In genomic region chrX:10633722-10634121, GRCh38 we compare ENCODE assay signal across 10 cellular contexts. TPM values are rescaled to one million over a fixed set of nuclear protein-coding genes. Genes with fewer than 3 reads are reported as not detected.
A peak's percentile ranks its signal among the peaks of the same experiment; 100 is the strongest.
DNase-seq lines count a peak whose midpoint lies in the region; ATAC-seq and TF ChIP-seq lines count a peak whose summit lies in the region.
"Had no signal": no experiment of that assay in that cellular context is flagged by ENCODE, and none has a peak within 500 bp of the region (broad histone marks: within the 10 kb centered on the region; RNA-seq: fewer than 3 reads in every experiment).

No MANE protein-coding gene starts in this region.

- peak; percentile 68 for DNase-seq in GOT3 (lab: John Stamatoyannopoulos, UW)
- DNase-seq in NCI-H748 treated with DMSO at 0.1 percent for 48 hours (lab: John Stamatoyannopoulos, UW): peak; percentile 6
- peak; percentile 74 for DNase-seq in fibroblast of gingiva (ENCODE audit: low read depth)
- peak in 1 of 2 donors; percentile 33 for DNase-seq in trophoblast cell
- DNase-seq in naive thymus-derived CD8-positive, alpha-beta T cell: no peak
- DNase-seq in erythroblast (lab: John Stamatoyannopoulos, UW): no peak
- DNase-seq: effector memory CD4-positive, alpha-beta T cell had no signal

- peak overlapping the region; percentile 28 for H4K8ac ChIP-seq in trophoblast cell (ENCODE audit: low read depth, low read length)

- H3K9me3 ChIP-seq in trophoblast cell (ENCODE audit: insufficient read depth, low read depth, low read length): no peaks in the 10 kb centered on the region

- no CpG with 5 or more reads among the region's 2 CpGs for WGBS in trophoblast cell (ENCODE audit: extremely low coverage, insufficient coverage, insufficient read length)

- H3K79me2 ChIP-seq in trophoblast cell (ENCODE audit: control insufficient read depth, insufficient read depth, low read length, poor library complexity): no peaks in the 10 kb centered on the region

- H3K4ac ChIP-seq in trophoblast cell (ENCODE audit: low read depth, low read length): no peak overlapping the region

- H3K27me3 Mint-ChIP-seq in naive thymus-derived CD8-positive, alpha-beta T cell: peaks cover 5 to 14% (median 8%) of the 10 kb centered on the region in 5 donors

- no peak overlapping the region for H4K12ac ChIP-seq in trophoblast cell (ENCODE audit: low read depth, low read length)

- H3K9ac ChIP-seq in trophoblast cell (ENCODE audit: low read length): no peak overlapping the region

- H3K36me3 Mint-ChIP-seq in naive thymus-derived CD8-positive, alpha-beta T cell: no peaks in the 10 kb centered on the region

- no peaks in the 10 kb centered on the region for H3K4me1 Mint-ChIP-seq in naive thymus-derived CD8-positive, alpha-beta T cell

- peak overlapping the region; percentile 63 for H2BK5ac ChIP-seq in trophoblast cell (ENCODE audit: low read depth, low read length, poor library complexity)

- no peak overlapping the region for H3K4me2 ChIP-seq in trophoblast cell (ENCODE audit: low read length)

- no peak overlapping the region for H3K23ac ChIP-seq in trophoblast cell (ENCODE audit: low read length)

- no peak overlapping the region for H2BK12ac ChIP-seq in trophoblast cell (ENCODE audit: low read length)

- H2AK5ac ChIP-seq in trophoblast cell (ENCODE audit: low read length): no peak overlapping the region

- H3K9me3 Mint-ChIP-seq in naive thymus-derived CD8-positive, alpha-beta T cell: peaks cover 0 to 9% (median 0%) of the 10 kb centered on the region in 9 donors

- H3K27ac Mint-ChIP-seq in naive thymus-derived CD8-positive, alpha-beta T cell: no peak overlapping the region

- peak overlapping the region; percentile 72 for H2BK120ac ChIP-seq in trophoblast cell (ENCODE audit: insufficient read depth, low read length, poor library complexity)

- peak overlapping the region; percentile 65 for H3K27ac ChIP-seq in trophoblast cell (ENCODE audit: low read depth, low read length)
- H3K27ac ChIP-seq: SK-N-MC had no signal

- peaks cover 8% of the 10 kb centered on the region for H3K79me1 ChIP-seq in trophoblast cell (ENCODE audit: low read length)

- H4K91ac ChIP-seq in trophoblast cell (ENCODE audit: low read depth, low read length): peak overlapping the region; percentile 77

- H3K18ac ChIP-seq in trophoblast cell (ENCODE audit: low read length): no peak overlapping the region

- H2AFZ ChIP-seq in trophoblast cell (ENCODE audit: insufficient read depth, low read length, poor library complexity): no peak overlapping the region

- no peaks in the 10 kb centered on the region for H3K27me3 ChIP-seq in trophoblast cell (ENCODE audit: insufficient read depth, low read length)

- H3K14ac ChIP-seq in trophoblast cell (ENCODE audit: low read length): no peak overlapping the region

- POLR2A ChIA-PET in naive thymus-derived CD8-positive, alpha-beta T cell (lab: Charles Lee): no interaction called here

- no peaks in the 10 kb centered on the region for H3K36me3 ChIP-seq in trophoblast cell (ENCODE audit: control insufficient read depth in 1 of 2, insufficient read depth in 2 of 2, low read length in 2 of 2)

- no peak overlapping the region for H3K4me3 ChIP-seq in trophoblast cell (ENCODE audit: low read depth, low read length)

- peaks cover 2 to 10% of the 10 kb centered on the region in 2 experiments for H3K4me1 ChIP-seq in trophoblast cell (ENCODE audit: control insufficient read depth in 1 of 2, insufficient read depth in 2 of 2, low read length in 2 of 2)

- ATAC-seq in HG03196 (IDR thresholded peaks at IDR 0.05; ENCODE audit: unreplicated experiment): no peak
- no peak for ATAC-seq in naive thymus-derived CD8-positive, alpha-beta T cell
- no peak for ATAC-seq in GM19467 (IDR thresholded peaks at IDR 0.05; ENCODE audit: unreplicated experiment)

- no peak for TF ChIP-seq POLR2A in erythroblast (IDR thresholded peaks at IDR 0.05; ENCODE audit: low read length)

- no peak overlapping the region for H3K4me3 Mint-ChIP-seq in naive thymus-derived CD8-positive, alpha-beta T cell

RNA-seq across cellular contexts. Expression of gene MID1, which starts 13.3 kb away (rescaled TPM):
- 49.3 and 50.0 TPM in 2 replicates for polyA plus RNA-seq in trophoblast cell (2013)
- under 1 TPM in 1 of 2 experiments, not detected in 1; 0.31 TPM for total RNA-seq in naive thymus-derived CD8-positive, alpha-beta T cell
- not detected for polyA plus RNA-seq in naive thymus-derived CD8-positive, alpha-beta T cell

Comparison
In these comparisons a context has a peak if more than half of its experiments do, and no peak if none do; other contexts are left out.
1. DNase-seq: peak in GOT3 (single experiment), NCI-H748 treated with DMSO at 0.1 percent for 48 hours (single experiment) and fibroblast of gingiva (single experiment); none in naive thymus-derived CD8-positive, alpha-beta T cell (0 of 10) and erythroblast (0 of 2).